ENCODE assay signal across 2 cellular contexts in the genomic region with DNA sequence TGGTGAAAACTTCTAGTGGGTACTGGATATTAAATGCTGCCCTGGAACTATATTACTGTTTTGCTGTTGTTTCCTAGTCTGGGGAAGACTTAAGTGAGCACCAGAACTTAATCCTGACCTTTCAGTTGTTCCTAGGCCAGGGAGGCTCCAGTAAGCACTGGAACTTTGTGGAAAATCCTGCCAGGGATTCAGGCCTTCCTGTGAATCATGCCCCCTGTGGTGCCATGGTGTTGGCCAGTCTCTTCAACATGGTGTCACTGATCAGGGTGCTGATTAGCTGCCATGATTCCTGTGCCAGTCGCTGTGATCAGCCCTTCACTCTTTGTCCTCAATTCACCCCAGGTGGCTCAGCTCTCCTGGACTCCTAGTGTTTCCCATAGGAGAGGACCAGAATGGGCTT.
TF ChIP-seq lines count a peak whose summit lies in the region.

No MANE protein-coding gene starts in this region.

TF ChIP-seq in SK-N-SH, 30 proteins besides CTCF, POLR2A, EP300 and RAD21 (continued from another document):
- no peak for TF ChIP-seq CHD2 (IDR thresholded peaks at IDR 0.05; ENCODE audit: low read length, partially characterized antibody)
- TF ChIP-seq, protein P1, sequence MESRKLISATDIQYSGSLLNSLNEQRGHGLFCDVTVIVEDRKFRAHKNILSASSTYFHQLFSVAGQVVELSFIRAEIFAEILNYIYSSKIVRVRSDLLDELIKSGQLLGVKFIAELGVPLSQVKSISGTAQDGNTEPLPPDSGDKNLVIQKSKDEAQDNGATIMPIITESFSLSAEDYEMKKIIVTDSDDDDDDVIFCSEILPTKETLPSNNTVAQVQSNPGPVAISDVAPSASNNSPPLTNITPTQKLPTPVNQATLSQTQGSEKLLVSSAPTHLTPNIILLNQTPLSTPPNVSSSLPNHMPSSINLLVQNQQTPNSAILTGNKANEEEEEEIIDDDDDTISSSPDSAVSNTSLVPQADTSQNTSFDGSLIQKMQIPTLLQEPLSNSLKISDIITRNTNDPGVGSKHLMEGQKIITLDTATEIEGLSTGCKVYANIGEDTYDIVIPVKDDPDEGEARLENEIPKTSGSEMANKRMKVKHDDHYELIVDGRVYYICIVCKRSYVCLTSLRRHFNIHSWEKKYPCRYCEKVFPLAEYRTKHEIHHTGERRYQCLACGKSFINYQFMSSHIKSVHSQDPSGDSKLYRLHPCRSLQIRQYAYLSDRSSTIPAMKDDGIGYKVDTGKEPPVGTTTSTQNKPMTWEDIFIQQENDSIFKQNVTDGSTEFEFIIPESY (IDR thresholded peaks at IDR 0.05; ENCODE audit: borderline replicate concordance, low read depth) = no peak
- TF ChIP-seq FOXM1 (IDR thresholded peaks at IDR 0.05; ENCODE audit: low read depth) = no peak
- TF ChIP-seq TCF12 (IDR thresholded peaks at IDR 0.05) = no peak
- no peak for TF ChIP-seq RXRA (IDR thresholded peaks at IDR 0.05; ENCODE audit: borderline replicate concordance, low read depth)
- TF ChIP-seq YY1 (IDR thresholded peaks at IDR 0.05; ENCODE audit: low read depth) = no peak
- TF ChIP-seq GATA2 (CRISPR knock-in tag; IDR thresholded peaks at IDR 0.05) = no peak
- TF ChIP-seq ELF1 (IDR thresholded peaks at IDR 0.05) = no peak
- TF ChIP-seq, protein P2, sequence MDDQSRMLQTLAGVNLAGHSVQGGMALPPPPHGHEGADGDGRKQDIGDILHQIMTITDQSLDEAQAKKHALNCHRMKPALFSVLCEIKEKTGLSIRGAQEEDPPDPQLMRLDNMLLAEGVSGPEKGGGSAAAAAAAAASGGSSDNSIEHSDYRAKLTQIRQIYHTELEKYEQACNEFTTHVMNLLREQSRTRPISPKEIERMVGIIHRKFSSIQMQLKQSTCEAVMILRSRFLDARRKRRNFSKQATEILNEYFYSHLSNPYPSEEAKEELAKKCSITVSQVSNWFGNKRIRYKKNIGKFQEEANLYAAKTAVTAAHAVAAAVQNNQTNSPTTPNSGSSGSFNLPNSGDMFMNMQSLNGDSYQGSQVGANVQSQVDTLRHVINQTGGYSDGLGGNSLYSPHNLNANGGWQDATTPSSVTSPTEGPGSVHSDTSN (IDR thresholded peaks at IDR 0.05) = no peak
- TF ChIP-seq, protein P3, sequence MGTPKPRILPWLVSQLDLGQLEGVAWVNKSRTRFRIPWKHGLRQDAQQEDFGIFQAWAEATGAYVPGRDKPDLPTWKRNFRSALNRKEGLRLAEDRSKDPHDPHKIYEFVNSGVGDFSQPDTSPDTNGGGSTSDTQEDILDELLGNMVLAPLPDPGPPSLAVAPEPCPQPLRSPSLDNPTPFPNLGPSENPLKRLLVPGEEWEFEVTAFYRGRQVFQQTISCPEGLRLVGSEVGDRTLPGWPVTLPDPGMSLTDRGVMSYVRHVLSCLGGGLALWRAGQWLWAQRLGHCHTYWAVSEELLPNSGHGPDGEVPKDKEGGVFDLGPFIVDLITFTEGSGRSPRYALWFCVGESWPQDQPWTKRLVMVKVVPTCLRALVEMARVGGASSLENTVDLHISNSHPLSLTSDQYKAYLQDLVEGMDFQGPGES (IDR thresholded peaks at IDR 0.05; ENCODE audit: low read depth, low read length) = no peak
- TF ChIP-seq NFIC (IDR thresholded peaks at IDR 0.05; ENCODE audit: borderline replicate concordance) = no peak
- TF ChIP-seq SIN3A (IDR thresholded peaks at IDR 0.05; ENCODE audit: borderline replicate concordance, low read depth, low read length) = no peak
- TF ChIP-seq, protein P4, sequence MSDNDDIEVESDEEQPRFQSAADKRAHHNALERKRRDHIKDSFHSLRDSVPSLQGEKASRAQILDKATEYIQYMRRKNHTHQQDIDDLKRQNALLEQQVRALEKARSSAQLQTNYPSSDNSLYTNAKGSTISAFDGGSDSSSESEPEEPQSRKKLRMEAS (IDR thresholded peaks at IDR 0.05; ENCODE audit: low read depth) = no peak
- no peak for TF ChIP-seq JUND (IDR thresholded peaks at IDR 0.05)
- no peak for TF ChIP-seq RCOR1 (IDR thresholded peaks at IDR 0.05; ENCODE audit: low read length)
- TF ChIP-seq TAF1 (IDR thresholded peaks at IDR 0.05; ENCODE audit: borderline replicate concordance, low read depth, low read length) = no peak
- TF ChIP-seq NRF1 (IDR thresholded peaks at IDR 0.05; ENCODE audit: low read depth, low read length) = no peak
- TF ChIP-seq, protein P5, sequence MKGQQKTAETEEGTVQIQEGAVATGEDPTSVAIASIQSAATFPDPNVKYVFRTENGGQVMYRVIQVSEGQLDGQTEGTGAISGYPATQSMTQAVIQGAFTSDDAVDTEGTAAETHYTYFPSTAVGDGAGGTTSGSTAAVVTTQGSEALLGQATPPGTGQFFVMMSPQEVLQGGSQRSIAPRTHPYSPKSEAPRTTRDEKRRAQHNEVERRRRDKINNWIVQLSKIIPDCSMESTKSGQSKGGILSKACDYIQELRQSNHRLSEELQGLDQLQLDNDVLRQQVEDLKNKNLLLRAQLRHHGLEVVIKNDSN (IDR thresholded peaks at IDR 0.05; ENCODE audit: borderline replicate concordance, low read depth) = no peak

TF ChIP-seq in SK-N-SH treated with all-trans-retinoic acid at 6 μM for 48 hours, 23 proteins besides CTCF, POLR2A, EP300 and RAD21:
- TF ChIP-seq, protein P6, sequence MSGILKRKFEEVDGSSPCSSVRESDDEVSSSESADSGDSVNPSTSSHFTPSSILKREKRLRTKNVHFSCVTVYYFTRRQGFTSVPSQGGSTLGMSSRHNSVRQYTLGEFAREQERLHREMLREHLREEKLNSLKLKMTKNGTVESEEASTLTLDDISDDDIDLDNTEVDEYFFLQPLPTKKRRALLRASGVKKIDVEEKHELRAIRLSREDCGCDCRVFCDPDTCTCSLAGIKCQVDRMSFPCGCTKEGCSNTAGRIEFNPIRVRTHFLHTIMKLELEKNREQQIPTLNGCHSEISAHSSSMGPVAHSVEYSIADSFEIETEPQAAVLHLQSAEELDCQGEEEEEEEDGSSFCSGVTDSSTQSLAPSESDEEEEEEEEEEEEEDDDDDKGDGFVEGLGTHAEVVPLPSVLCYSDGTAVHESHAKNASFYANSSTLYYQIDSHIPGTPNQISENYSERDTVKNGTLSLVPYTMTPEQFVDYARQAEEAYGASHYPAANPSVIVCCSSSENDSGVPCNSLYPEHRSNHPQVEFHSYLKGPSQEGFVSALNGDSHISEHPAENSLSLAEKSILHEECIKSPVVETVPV (CRISPR knock-in tag; IDR thresholded peaks at IDR 0.05) = no peak
- TF ChIP-seq ZNF565 (CRISPR knock-in tag; conservative IDR thresholded peaks at IDR 0.05; ENCODE audit: low read depth) (no peak), ZFP30 (CRISPR knock-in tag; IDR thresholded peaks at IDR 0.05) (no peak), ZFP3 (CRISPR knock-in tag; IDR thresholded peaks at IDR 0.05) (no peak), ESRRG (CRISPR knock-in tag; IDR thresholded peaks at IDR 0.05) (no peak), CSDC2 (CRISPR knock-in tag; IDR thresholded peaks at IDR 0.05) (no peak), ARNTL (CRISPR knock-in tag; IDR thresholded peaks at IDR 0.05; ENCODE audit: borderline replicate concordance, low read depth) (no peak)
TF ChIP-seq in SK-N-SH treated with all-trans-retinoic acid at 6 μM for 48 hours: peak in this region for 0.
